8 cellular contexts compared by ENCODE assay signal in the genomic region with DNA sequence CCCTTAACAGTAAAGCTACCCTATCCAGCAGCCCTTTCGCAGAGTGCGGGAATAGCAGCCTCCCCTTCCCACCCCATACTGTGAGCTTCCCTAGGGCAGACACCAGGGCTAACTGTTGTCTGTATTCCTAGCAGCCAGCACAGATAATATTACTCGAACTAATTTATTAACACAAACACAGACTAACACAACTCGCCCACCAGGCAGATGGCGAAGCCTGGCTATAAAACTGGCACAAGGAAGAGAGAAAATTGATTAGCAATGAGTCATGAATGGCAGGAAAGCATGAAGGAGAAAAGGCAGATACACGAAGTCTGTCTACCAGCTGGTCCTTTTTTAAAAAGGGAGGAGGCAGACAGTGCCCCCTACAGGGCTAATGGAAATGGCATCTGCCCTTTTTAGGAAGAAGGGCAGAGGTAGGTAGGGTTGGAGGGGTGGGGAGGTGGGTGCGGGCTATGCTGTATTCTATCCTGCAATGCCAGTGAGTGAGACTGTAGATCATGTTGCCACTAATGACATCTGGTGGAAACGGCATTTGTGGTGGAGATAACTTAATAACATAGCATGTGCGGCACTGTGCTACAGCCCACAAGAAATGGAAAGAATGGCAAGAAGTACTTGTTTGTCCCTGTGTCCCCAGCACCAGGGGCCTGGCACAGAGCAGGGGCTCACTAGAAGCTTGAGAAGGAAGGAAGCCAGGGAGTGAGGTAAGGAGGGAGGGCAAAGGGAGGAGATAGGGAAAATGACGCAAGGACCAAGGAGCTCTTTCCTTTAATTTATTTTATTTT. TPM values are rescaled to one million over a fixed set of nuclear protein-coding genes. Genes with fewer than 3 reads are reported as not detected.
DNase-seq lines count a peak whose midpoint lies in the region; ATAC-seq and TF ChIP-seq lines count a peak whose summit lies in the region.

No MANE protein-coding gene starts in this region.

- no peaks in the 10 kb centered on the region for H3K4me1 ChIP-seq in CD4-positive, alpha-beta memory T cell (ENCODE audit: insufficient read depth, low read length)
- peaks cover 19% of the 10 kb centered on the region for H3K4me1 ChIP-seq in Panc1 (ENCODE audit: control insufficient read depth, insufficient read depth, low read length)

- H3K4me3 ChIP-seq in CD4-positive, alpha-beta memory T cell (ENCODE audit: low read length in 2 of 2), result no peak overlapping the region
- H3K4me3 ChIP-seq in Panc1 (ENCODE audit: low read depth in 2 of 2, low read length in 2 of 2), result peak overlapping the region in 1 of 2 experiments; percentile 25; a peak in 2 of 4 replicates

- H3K27ac ChIP-seq in CD4-positive, alpha-beta memory T cell (ENCODE audit: low read depth, low read length), result no peak overlapping the region
- H3K27ac ChIP-seq in Panc1 (ENCODE audit: low read length), result peak overlapping the region; percentile 93

- BruUV-seq in Panc1 (replicated peaks; lab: Mats Ljungman, UMichigan), result no TSS peak

- in situ Hi-C loops in Panc1 (cut with HindIII; ENCODE audit: low pct_unique_long_range_greater_than_20kb, low sequenced_read_pairs), result no loop called here

- no peaks in the 10 kb centered on the region for H3K36me3 Mint-ChIP-seq in CD4-positive, alpha-beta memory T cell
- no peaks in the 10 kb centered on the region for H3K36me3 Mint-ChIP-seq in activated T-cell treated with anti-CD3 and anti-CD28 coated beads, Interleukin-2, amount 50 U/mL, for 24 hours (ENCODE audit: low read depth)

- peaks cover 0 to 11% (median 4%) of the 10 kb centered on the region in 4 donors for H3K4me1 Mint-ChIP-seq in CD4-positive, alpha-beta memory T cell
- peaks cover 10% of the 10 kb centered on the region for H3K4me1 Mint-ChIP-seq in activated T-cell treated with anti-CD3 and anti-CD28 coated beads, Interleukin-2, amount 50 U/mL, for 24 hours (ENCODE audit: low read depth)

- POLR2A ChIA-PET in CD4-positive, alpha-beta memory T cell (lab: Charles Lee; ENCODE audit: partially characterized antibody), result interaction anchor here (0.7 to 1.6 kb wide), 2 partner anchors 9 to 31 kb away, joined by 3 to 4 read pairs; no protein-coding TSS in a partner anchor
- POLR2A ChIA-PET in Panc1 (lab: Charles Lee), result interaction anchor here (0.6 to 1.5 kb wide), 9 partner anchors 23 to 112 kb away, joined by 3 to 17 read pairs (median 4); a partner anchor contains a TSS

- peak overlapping the region in 1 of 8 donors; percentile 0 for H3K4me3 Mint-ChIP-seq in CD4-positive, alpha-beta memory T cell
- no peak overlapping the region for H3K4me3 Mint-ChIP-seq in activated T-cell treated with anti-CD3 and anti-CD28 coated beads, Interleukin-2, amount 50 U/mL, for 24 hours

- TF ChIP-seq CTCF in Panc1 (IDR thresholded peaks at IDR 0.05), result peak; percentile 95

- CTCF ChIA-PET in CD4-positive, alpha-beta memory T cell (lab: Charles Lee; ENCODE audit: partially characterized antibody), result interaction anchor here (0.6 to 7.2 kb wide), 17 partner anchors 7 to 318 kb away, joined by 3 to 131 read pairs (median 4); a partner anchor contains a TSS
- CTCF ChIA-PET in Panc1 (lab: Charles Lee), result interaction anchor here (0.5 to 3.8 kb wide), 20 partner anchors 23 to 202 kb away, joined by 3 to 47 read pairs (median 5); a partner anchor contains a TSS

- intact Hi-C loops in CD4-positive, alpha-beta memory T cell (cut with micrococcal nuclease), result no loop called here
- intact Hi-C loops in Panc1 (cut with micrococcal nuclease; ENCODE audit: unreplicated experiment), result no loop called here

- ATAC-seq in Panc1 (peak; percentile 87), GM19452 (IDR thresholded peaks at IDR 0.05; ENCODE audit: unreplicated experiment) (no peak)

- H3K9me3 ChIP-seq in CD4-positive, alpha-beta memory T cell (ENCODE audit: control insufficient read depth in 1 of 2, low read length in 2 of 2), result no peaks in the 10 kb centered on the region
- H3K9me3 ChIP-seq in Panc1 (ENCODE audit: control insufficient read depth, insufficient read depth, low read depth, low read length), result no peaks in the 10 kb centered on the region

- H3K27me3 Mint-ChIP-seq in CD4-positive, alpha-beta memory T cell, result peaks cover 3 to 15% of the 10 kb centered on the region in 2 donors
- H3K27me3 Mint-ChIP-seq in activated T-cell treated with anti-CD3 and anti-CD28 coated beads, Interleukin-2, amount 50 U/mL, for 24 hours, result peaks cover 17% of the 10 kb centered on the region

- H3K27me3 ChIP-seq in CD4-positive, alpha-beta memory T cell (ENCODE audit: insufficient read depth, low read length), result peaks cover 5% of the 10 kb centered on the region
- no peaks in the 10 kb centered on the region for H3K27me3 ChIP-seq in Panc1 (ENCODE audit: control insufficient read depth, insufficient read depth, low read length)

- no peaks in the 10 kb centered on the region for H3K36me3 ChIP-seq in CD4-positive, alpha-beta memory T cell (ENCODE audit: insufficient read depth, low read length)
- H3K36me3 ChIP-seq in Panc1 (ENCODE audit: control insufficient read depth, insufficient read depth, low read length), result no peaks in the 10 kb centered on the region

- no peaks in the 10 kb centered on the region for H3K9me3 Mint-ChIP-seq in CD4-positive, alpha-beta memory T cell
- H3K9me3 Mint-ChIP-seq in activated T-cell treated with anti-CD3 and anti-CD28 coated beads, Interleukin-2, amount 50 U/mL, for 24 hours, result peaks cover 2% of the 10 kb centered on the region

- no peak overlapping the region for H3K27ac Mint-ChIP-seq in CD4-positive, alpha-beta memory T cell
- no peak overlapping the region for H3K27ac Mint-ChIP-seq in activated T-cell treated with anti-CD3 and anti-CD28 coated beads, Interleukin-2, amount 50 U/mL, for 24 hours

- DNase-seq in CD4-positive, alpha-beta memory T cell, result peak; percentile 29 to 63 (median 39)
- DNase-seq in HT-29 (ENCODE audit: low spot score) (peak; percentile 93), Panc1 (ENCODE audit: low read depth, low spot score) (peak; percentile 64), fibroblast of the conjunctiva (ENCODE audit: low read depth) (peak; percentile 52), pons (ENCODE audit: low spot score) (peak; percentile 76), cerebellar nuclear complex (lab: John Stamatoyannopoulos, UW) (no peak)
- DNase-seq in activated T-cell treated with anti-CD3 and anti-CD28 coated beads, Interleukin-2, amount 50 U/mL, for 24 hours, result peak; percentile 63

RNA-seq across cellular contexts. Expression of a gene that starts 30.6 kb away (rescaled TPM):
- total RNA-seq in CD4-positive, alpha-beta memory T cell, result 10 to 100 TPM; 18.5 to 19.7 TPM
- polyA plus RNA-seq in CD4-positive, alpha-beta memory T cell, result 10 to 100 TPM; 11.6 to 14.2 TPM
- total RNA-seq in HT-29 (2014; rRNA removed; shearing (Covaris generic)), result 30.6 and 40.1 TPM in 2 replicates
- total RNA-seq in Panc1 (2021; ENCODE audit: unreplicated experiment), result 166 TPM
- 83.3 TPM for polyA plus RNA-seq in Panc1 (2012; ENCODE audit: insufficient read length)

Comparison
In these comparisons a context has a peak if more than half of its experiments do, and no peak if none do; other contexts are left out.
1. DNase-seq: peak in CD4-positive, alpha-beta memory T cell (5 of 5), HT-29 (single experiment), Panc1 (single experiment), activated T-cell treated with anti-CD3 and anti-CD28 coated beads, Interleukin-2, amount 50 U/mL, for 24 hours (single experiment), fibroblast of the conjunctiva (single experiment) and pons (single experiment); none in cerebellar nuclear complex (0 of 2).